9 cellular contexts compared by ENCODE assay signal in the genomic region with DNA sequence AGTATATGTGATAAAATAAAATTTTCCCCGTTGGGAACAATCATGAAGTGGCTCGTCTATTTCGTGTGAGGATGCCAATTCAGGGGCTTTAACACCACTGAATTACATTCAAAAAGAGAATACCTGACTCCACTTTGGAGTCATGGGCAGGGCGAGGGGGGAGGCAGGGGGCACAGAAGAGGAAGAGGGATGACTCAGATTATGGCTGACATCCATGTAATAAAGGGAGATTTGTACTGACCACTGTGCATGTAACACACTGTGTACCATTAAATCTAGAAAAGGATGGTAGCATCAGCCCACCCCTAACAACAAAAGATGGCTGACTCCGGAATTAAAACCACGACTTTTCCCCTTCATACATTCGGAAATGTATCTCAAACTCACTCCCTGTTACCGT. TPM values are rescaled to one million over a fixed set of nuclear protein-coding genes. Genes with fewer than 3 reads are reported as not detected.
A peak's percentile ranks its signal among the peaks of the same experiment; 100 is the strongest.
DNase-seq lines count a peak whose midpoint lies in the region; ATAC-seq and TF ChIP-seq lines count a peak whose summit lies in the region.
"Had no signal": no experiment of that assay in that cellular context is flagged by ENCODE, and none has a peak within 500 bp of the region (broad histone marks: within the 10 kb centered on the region; RNA-seq: fewer than 3 reads in every experiment).

No MANE protein-coding gene starts in this region.

- 80 to 87% methylated on average over 8 of the region's 8 CpGs for WGBS in GM23248 (ENCODE audit: low coverage in 1 of 2, low lambda C conversion rate in 2 of 2, missing lambda C conversion rate in 2 of 2), 2 experiments

- no peaks in the 10 kb centered on the region for H4K20me1 ChIP-seq in GM23248 (ENCODE audit: insufficient read depth)

- H3K27me3 Mint-ChIP-seq in activated T-helper 17 cell treated with anti-CD3 and anti-CD28 coated beads, Interleukin-2, amount 50 U/mL, for 72 hours = no peaks in the 10 kb centered on the region

- H3K9me3 Mint-ChIP-seq in activated T-helper 17 cell treated with anti-CD3 and anti-CD28 coated beads, Interleukin-2, amount 50 U/mL, for 72 hours = no peaks in the 10 kb centered on the region

- no peaks in the 10 kb centered on the region for H3F3A ChIP-seq in GM23248 (ENCODE audit: insufficient read depth)

- DNase-seq in A172 (ENCODE audit: low spot score) (peak; percentile 29), GM23248 (no peak), NCI-H2029 (lab: John Stamatoyannopoulos, UW) (no peak), SJCRH30 (no peak), colonic mucosa (no peak)
- no peak for DNase-seq in stimulated activated CD4-positive, alpha-beta T cell treated with anti-CD3 and anti-CD28 coated beads, Interleukin-12 subunit alpha, Interleukin-12 subunit beta, amount 100 ng/mL, for 4 hours
- DNase-seq: DMS153 had no signal

- H3K79me2 ChIP-seq in GM23248 (ENCODE audit: insufficient read depth) = peaks cover 59% of the 10 kb centered on the region

- H3K4me1 ChIP-seq in GM23248 (ENCODE audit: insufficient read depth) = peaks cover 17% of the 10 kb centered on the region
- no peaks in the 10 kb centered on the region; the same call in 1 of the 2 replicates for H3K4me1 ChIP-seq in iPS-20b (ENCODE audit: insufficient read depth, low read length)
- no peaks in the 10 kb centered on the region for H3K4me1 ChIP-seq in SJCRH30
- no peaks in the 10 kb centered on the region for H3K4me1 ChIP-seq in colonic mucosa

- no peaks in the 10 kb centered on the region for H3K9me2 ChIP-seq in GM23248 (ENCODE audit: insufficient read depth)

- H3K4me3 ChIP-seq in GM23248 (peak overlapping the region; percentile 81), iPS-20b (ENCODE audit: low read length) (peak overlapping the region; percentile 81), SJCRH30 (no peak overlapping the region), colonic mucosa (no peak overlapping the region)

- ATAC-seq in activated T-helper 17 cell treated with anti-CD3 and anti-CD28 coated beads, Interleukin-2, amount 50 U/mL, for 72 hours (replicated peaks) = no peak

- H3K9ac ChIP-seq in GM23248 = peak overlapping the region; percentile 73; the same call in 1 of the 2 replicates
- peak overlapping the region; percentile 63; the same call in 1 of the 2 replicates for H3K9ac ChIP-seq in iPS-20b (ENCODE audit: low read depth, low read length)
- no peak overlapping the region for H3K9ac ChIP-seq in colonic mucosa (ENCODE audit: low read depth in 2 of 2, low read length in 2 of 2)

- H3K36me3 ChIP-seq in GM23248 (ENCODE audit: low read depth) = no peaks in the 10 kb centered on the region
- no peaks in the 10 kb centered on the region for H3K36me3 ChIP-seq in iPS-20b (ENCODE audit: insufficient read depth, low read depth, low read length)
- no peaks in the 10 kb centered on the region for H3K36me3 ChIP-seq in SJCRH30
- no peaks in the 10 kb centered on the region for H3K36me3 ChIP-seq in colonic mucosa

- no peak for TF ChIP-seq CTCF in colonic mucosa (IDR thresholded peaks at IDR 0.05)

- intact Hi-C loops in colonic mucosa (cut with DNase I) = loop anchor here (5.0 kb wide), 1 partner anchor 335 kb away; no protein-coding TSS in a partner anchor

- H3K9me3 ChIP-seq in GM23248 (ENCODE audit: low read depth) = no peaks in the 10 kb centered on the region
- H3K9me3 ChIP-seq in iPS-20b (ENCODE audit: insufficient read depth, low read depth, low read length) = no peaks in the 10 kb centered on the region
- H3K9me3 ChIP-seq in SJCRH30 (replicated peaks) = no peaks in the 10 kb centered on the region
- H3K9me3 ChIP-seq in colonic mucosa = no peaks in the 10 kb centered on the region

- peak overlapping the region; percentile 57 for H3K4me2 ChIP-seq in GM23248 (ENCODE audit: unreplicated experiment)

- in situ Hi-C loops in GM23248 (cut with MboI) = no loop called here

- no peaks in the 10 kb centered on the region for H3K4me1 Mint-ChIP-seq in activated T-helper 17 cell treated with anti-CD3 and anti-CD28 coated beads, Interleukin-2, amount 50 U/mL, for 72 hours

- no peaks in the 10 kb centered on the region for H3K36me3 Mint-ChIP-seq in activated T-helper 17 cell treated with anti-CD3 and anti-CD28 coated beads, Interleukin-2, amount 50 U/mL, for 72 hours (ENCODE audit: low read depth)

- H2AFZ ChIP-seq in GM23248 = peak overlapping the region; percentile 77; the same call in 1 of the 2 replicates

- H3K27ac ChIP-seq in GM23248 = no peak overlapping the region
- no peak overlapping the region for H3K27ac ChIP-seq in iPS-20b (ENCODE audit: low read length)
- no peak overlapping the region for H3K27ac ChIP-seq in SJCRH30
- no peak overlapping the region for H3K27ac ChIP-seq in colonic mucosa

- peak overlapping the region; percentile 96 for H3K4me3 Mint-ChIP-seq in activated T-helper 17 cell treated with anti-CD3 and anti-CD28 coated beads, Interleukin-2, amount 50 U/mL, for 72 hours

- H3K27me3 ChIP-seq in GM23248 (replicated peaks; ENCODE audit: insufficient read depth) = no peaks in the 10 kb centered on the region
- peaks cover 8% of the 10 kb centered on the region for H3K27me3 ChIP-seq in iPS-20b (ENCODE audit: insufficient read depth, low read length)
- H3K27me3 ChIP-seq in SJCRH30 = no peaks in the 10 kb centered on the region
- H3K27me3 ChIP-seq in colonic mucosa = no peaks in the 10 kb centered on the region

- no peak overlapping the region for H3K27ac Mint-ChIP-seq in activated T-helper 17 cell treated with anti-CD3 and anti-CD28 coated beads, Interleukin-2, amount 50 U/mL, for 72 hours

RNA-seq across cellular contexts. Expression of a gene that starts 1.3 kb away (rescaled TPM):
- 9.7 and 11.3 TPM in 2 replicates for total RNA-seq in A172 (2014; rRNA removed; shearing (Covaris generic))
- total RNA-seq in GM23248 (2014; rRNA removed; shearing (Covaris generic)) = 48.3 and 52.9 TPM in 2 replicates
- polyA plus RNA-seq in GM23248 (2016; fragmentation: Nextera tagmentation; extraction: Ambion mirVana) = 11.9 and 14.1 TPM in 2 replicates
- 10 to 100 TPM; 10.0 to 13.3 TPM for total RNA-seq in activated T-helper 17 cell treated with anti-CD3 and anti-CD28 coated beads, Interleukin-2, amount 50 U/mL, for 72 hours
- 1.9 and 2.2 TPM in 2 replicates for total RNA-seq in SJCRH30 (2014; rRNA removed; shearing (Covaris generic))
- 1 to 10 TPM; 1.4 to 2.2 TPM for total RNA-seq in colonic mucosa

Comparison
In these comparisons a context has a peak if more than half of its experiments do, and no peak if none do; other contexts are left out.
1. H3K4me3 ChIP-seq: peak in GM23248 (single experiment) and iPS-20b (single experiment); none in SJCRH30 (single experiment) and colonic mucosa (single experiment).
2. H3K9ac ChIP-seq: peak in GM23248 (single experiment) and iPS-20b (single experiment); none in colonic mucosa (0 of 2).